1 cellular context compared by ENCODE assay signal in the genomic region with DNA sequence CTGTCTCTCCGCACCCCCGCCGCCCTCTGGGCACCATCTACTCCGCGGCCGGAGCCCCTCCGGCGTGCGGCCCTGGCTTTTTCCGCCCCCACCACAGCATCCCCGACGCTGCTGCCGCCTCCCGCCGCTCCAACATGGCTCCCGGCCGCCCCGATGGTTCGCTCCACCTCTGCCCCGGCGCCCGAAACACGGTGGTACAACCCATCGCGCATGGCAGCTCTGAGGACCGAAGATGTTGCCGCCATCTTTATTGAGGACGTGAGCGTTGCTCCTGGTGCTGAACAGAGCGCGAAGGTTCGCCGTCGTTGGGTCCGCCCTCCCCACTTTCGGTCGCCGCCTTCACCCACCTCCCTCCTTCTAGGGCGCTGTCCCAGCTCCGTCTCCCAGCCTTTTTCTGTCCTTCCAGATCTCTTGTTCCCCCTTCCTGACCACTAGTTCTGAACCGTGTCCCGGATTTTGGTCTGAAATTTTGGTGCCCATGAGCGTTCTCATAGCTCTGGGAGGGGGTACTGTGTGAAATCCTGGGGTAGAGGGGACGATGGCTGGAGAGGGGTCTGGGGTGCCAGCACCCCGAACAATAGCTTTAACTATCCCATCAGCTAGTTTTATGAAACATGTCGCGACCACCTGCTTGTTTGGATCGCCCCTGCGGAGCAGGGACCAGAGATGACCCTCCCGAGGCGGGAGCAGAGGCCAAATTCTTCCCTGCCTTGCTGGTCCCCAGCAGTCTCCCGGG.
TF ChIP-seq lines count a peak whose summit lies in the region.

A gene with protein sequence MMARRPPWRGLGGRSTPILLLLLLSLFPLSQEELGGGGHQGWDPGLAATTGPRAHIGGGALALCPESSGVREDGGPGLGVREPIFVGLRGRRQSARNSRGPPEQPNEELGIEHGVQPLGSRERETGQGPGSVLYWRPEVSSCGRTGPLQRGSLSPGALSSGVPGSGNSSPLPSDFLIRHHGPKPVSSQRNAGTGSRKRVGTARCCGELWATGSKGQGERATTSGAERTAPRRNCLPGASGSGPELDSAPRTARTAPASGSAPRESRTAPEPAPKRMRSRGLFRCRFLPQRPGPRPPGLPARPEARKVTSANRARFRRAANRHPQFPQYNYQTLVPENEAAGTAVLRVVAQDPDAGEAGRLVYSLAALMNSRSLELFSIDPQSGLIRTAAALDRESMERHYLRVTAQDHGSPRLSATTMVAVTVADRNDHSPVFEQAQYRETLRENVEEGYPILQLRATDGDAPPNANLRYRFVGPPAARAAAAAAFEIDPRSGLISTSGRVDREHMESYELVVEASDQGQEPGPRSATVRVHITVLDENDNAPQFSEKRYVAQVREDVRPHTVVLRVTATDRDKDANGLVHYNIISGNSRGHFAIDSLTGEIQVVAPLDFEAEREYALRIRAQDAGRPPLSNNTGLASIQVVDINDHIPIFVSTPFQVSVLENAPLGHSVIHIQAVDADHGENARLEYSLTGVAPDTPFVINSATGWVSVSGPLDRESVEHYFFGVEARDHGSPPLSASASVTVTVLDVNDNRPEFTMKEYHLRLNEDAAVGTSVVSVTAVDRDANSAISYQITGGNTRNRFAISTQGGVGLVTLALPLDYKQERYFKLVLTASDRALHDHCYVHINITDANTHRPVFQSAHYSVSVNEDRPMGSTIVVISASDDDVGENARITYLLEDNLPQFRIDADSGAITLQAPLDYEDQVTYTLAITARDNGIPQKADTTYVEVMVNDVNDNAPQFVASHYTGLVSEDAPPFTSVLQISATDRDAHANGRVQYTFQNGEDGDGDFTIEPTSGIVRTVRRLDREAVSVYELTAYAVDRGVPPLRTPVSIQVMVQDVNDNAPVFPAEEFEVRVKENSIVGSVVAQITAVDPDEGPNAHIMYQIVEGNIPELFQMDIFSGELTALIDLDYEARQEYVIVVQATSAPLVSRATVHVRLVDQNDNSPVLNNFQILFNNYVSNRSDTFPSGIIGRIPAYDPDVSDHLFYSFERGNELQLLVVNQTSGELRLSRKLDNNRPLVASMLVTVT (N-terminal part only) (minus strand): TSS at position 134 of the 736 bp plus-strand sequence. CDS start 252 bp downstream, outside the sequence.

TF ChIP-seq in HEK293, 187 proteins besides CTCF, POLR2A, EP300 and RAD21 (continued from another document and continues in another):
- peak; percentile 86 for TF ChIP-seq REST (tag by site-specific recombination; IDR thresholded peaks at IDR 0.05)
- 0 out of 2 replicates have a peak, but pooled peaks have one; percentile 11 for TF ChIP-seq ZNF623 (tag by site-specific recombination; IDR thresholded peaks at IDR 0.05)
- peak; percentile 78 for TF ChIP-seq ZSCAN30 (tag by site-specific recombination; IDR thresholded peaks at IDR 0.05)
- TF ChIP-seq PATZ1 (tag by site-specific recombination; IDR thresholded peaks at IDR 0.05): peak; percentile 8; the same call in 1 of the 2 replicates
- TF ChIP-seq ZNF2 (tag by site-specific recombination; IDR thresholded peaks at IDR 0.05): no peak
- TF ChIP-seq KLF8 (tag by site-specific recombination; IDR thresholded peaks at IDR 0.05): 0 out of 2 replicates have a peak, but pooled peaks have one; percentile 39
- 0 out of 2 replicates have a peak, but pooled peaks have one; percentile 26 for TF ChIP-seq ZNF433 (tag by site-specific recombination; IDR thresholded peaks at IDR 0.05; ENCODE audit: low read depth)
- no peak for TF ChIP-seq ZNF776 (tag by site-specific recombination; IDR thresholded peaks at IDR 0.05; ENCODE audit: borderline replicate concordance)
- TF ChIP-seq HOXD13 (CRISPR knock-in tag; IDR thresholded peaks at IDR 0.05; ENCODE audit: borderline replicate concordance): no peak
- TF ChIP-seq SCRT1 (tag by site-specific recombination; IDR thresholded peaks at IDR 0.05; ENCODE audit: borderline replicate concordance): no peak
- no peak for TF ChIP-seq ZFP41 (tag by site-specific recombination; IDR thresholded peaks at IDR 0.05; ENCODE audit: borderline replicate concordance)
- peak; percentile 8 for TF ChIP-seq ZBTB8A (tag by site-specific recombination; IDR thresholded peaks at IDR 0.05)
- no peak for TF ChIP-seq ZNF792 (tag by site-specific recombination; IDR thresholded peaks at IDR 0.05)
- TF ChIP-seq ZNF449 (tag by site-specific recombination; IDR thresholded peaks at IDR 0.05): no peak
- TF ChIP-seq ZNF600 (tag by site-specific recombination; IDR thresholded peaks at IDR 0.05): peak; percentile 52; the same call in 1 of the 2 replicates
- 0 out of 2 replicates have a peak, but pooled peaks have one; percentile 14 for TF ChIP-seq ZFHX2 (tag by site-specific recombination; conservative IDR thresholded peaks at IDR 0.05)
- TF ChIP-seq YY2 (tag by site-specific recombination; IDR thresholded peaks at IDR 0.05): peak; percentile 90
- TF ChIP-seq KLF9 (tag by site-specific recombination; IDR thresholded peaks at IDR 0.05; ENCODE audit: low read depth): peak; percentile 24
- TF ChIP-seq YY1 (tag by site-specific recombination; IDR thresholded peaks at IDR 0.05): peak; percentile 86
- TF ChIP-seq, protein P1, sequence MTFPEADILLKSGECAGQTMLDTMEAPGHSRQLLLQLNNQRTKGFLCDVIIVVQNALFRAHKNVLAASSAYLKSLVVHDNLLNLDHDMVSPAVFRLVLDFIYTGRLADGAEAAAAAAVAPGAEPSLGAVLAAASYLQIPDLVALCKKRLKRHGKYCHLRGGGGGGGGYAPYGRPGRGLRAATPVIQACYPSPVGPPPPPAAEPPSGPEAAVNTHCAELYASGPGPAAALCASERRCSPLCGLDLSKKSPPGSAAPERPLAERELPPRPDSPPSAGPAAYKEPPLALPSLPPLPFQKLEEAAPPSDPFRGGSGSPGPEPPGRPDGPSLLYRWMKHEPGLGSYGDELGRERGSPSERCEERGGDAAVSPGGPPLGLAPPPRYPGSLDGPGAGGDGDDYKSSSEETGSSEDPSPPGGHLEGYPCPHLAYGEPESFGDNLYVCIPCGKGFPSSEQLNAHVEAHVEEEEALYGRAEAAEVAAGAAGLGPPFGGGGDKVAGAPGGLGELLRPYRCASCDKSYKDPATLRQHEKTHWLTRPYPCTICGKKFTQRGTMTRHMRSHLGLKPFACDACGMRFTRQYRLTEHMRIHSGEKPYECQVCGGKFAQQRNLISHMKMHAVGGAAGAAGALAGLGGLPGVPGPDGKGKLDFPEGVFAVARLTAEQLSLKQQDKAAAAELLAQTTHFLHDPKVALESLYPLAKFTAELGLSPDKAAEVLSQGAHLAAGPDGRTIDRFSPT (tag by site-specific recombination; IDR thresholded peaks at IDR 0.05): peak; percentile 82; the same call in 1 of the 2 replicates
- TF ChIP-seq GLIS1 (tag by site-specific recombination; IDR thresholded peaks at IDR 0.05): peak; percentile 28; the same call in 1 of the 2 replicates
- peak; percentile 34; the same call in 1 of the 2 replicates for TF ChIP-seq KLF1 (tag by site-specific recombination; IDR thresholded peaks at IDR 0.05)
- no peak for TF ChIP-seq ZNF23 (tag by site-specific recombination; IDR thresholded peaks at IDR 0.05; ENCODE audit: borderline replicate concordance)
- peak; percentile 97 for TF ChIP-seq PRDM10 (tag by site-specific recombination; IDR thresholded peaks at IDR 0.05)
- TF ChIP-seq ZNF658 (tag by site-specific recombination; IDR thresholded peaks at IDR 0.05): no peak
- TF ChIP-seq ZBTB10 (tag by site-specific recombination; IDR thresholded peaks at IDR 0.05): peak; percentile 83
- TF ChIP-seq SP7 (tag by site-specific recombination; IDR thresholded peaks at IDR 0.05): 0 out of 2 replicates have a peak, but pooled peaks have one; percentile 10
- TF ChIP-seq ZNF341 (tag by site-specific recombination; IDR thresholded peaks at IDR 0.05; ENCODE audit: low read depth): peak; percentile 75
- TF ChIP-seq ZNF354C (tag by site-specific recombination; IDR thresholded peaks at IDR 0.05; ENCODE audit: borderline replicate concordance, low read depth): no peak
- TF ChIP-seq ZNF335 (tag by site-specific recombination; conservative IDR thresholded peaks at IDR 0.05): peak; percentile 52
- TF ChIP-seq ZNF501 (tag by site-specific recombination; IDR thresholded peaks at IDR 0.05): 0 out of 2 replicates have a peak, but pooled peaks have one; percentile 15
- TF ChIP-seq ZBTB48 (tag by site-specific recombination; IDR thresholded peaks at IDR 0.05): peak; percentile 68
